8 cellular contexts compared by ENCODE assay signal in the genomic region with DNA sequence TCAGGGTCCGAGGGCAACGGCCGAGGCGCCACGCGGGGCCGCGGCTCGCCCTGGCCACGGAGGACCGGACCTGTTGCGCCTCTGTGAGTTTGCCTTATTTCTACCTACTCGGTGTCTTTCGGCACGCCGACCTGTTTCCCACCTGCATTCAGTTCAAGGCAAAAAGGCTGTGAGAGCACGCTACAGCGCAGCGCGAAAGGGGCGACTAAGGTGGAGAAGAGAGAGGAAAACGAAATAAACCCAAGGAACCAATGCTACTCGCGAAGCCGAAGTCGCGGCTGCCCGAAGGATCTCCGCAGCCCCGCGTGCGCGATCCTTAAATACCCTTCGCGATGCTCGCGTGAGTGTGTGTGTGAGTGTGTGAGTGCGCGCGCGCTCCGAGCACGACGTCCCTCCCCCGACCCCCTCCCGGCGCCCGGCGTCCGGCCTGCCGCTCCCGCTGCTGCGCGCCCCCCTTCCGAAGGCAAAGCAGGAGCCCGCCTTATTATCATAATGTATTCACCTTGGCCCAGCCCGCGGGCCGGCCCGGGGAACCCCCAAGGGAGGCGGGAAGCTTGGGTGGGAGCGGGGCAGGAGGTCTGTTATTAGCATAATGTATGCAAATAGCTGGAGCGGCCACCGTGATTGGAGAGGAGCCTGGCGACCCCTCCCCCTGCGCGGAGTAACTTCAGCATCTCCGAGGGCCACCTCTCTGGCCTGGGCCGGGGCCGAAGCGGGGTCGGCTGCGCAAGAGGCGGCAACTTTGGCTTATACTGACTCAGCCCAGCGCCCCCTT. TPM values are rescaled to one million over a fixed set of nuclear protein-coding genes. Genes with fewer than 3 reads are reported as not detected.
DNase-seq lines count a peak whose midpoint lies in the region; ATAC-seq and TF ChIP-seq lines count a peak whose summit lies in the region.

Gene COL25A1 (minus strand): TSS at position 293 of the 775 bp plus-strand sequence.

- H3K4me3 ChIP-seq in epithelial cell of proximal tubule (ENCODE audit: low read depth, low read length) = peak within 1 kb of the TSS; percentile 52
- H3K4me3 ChIP-seq in mucosa of rectum (ENCODE audit: low read length in 2 of 2) = peak within 1 kb of the TSS; percentile 45 to 64

- peaks cover 31 to 53% of the 10 kb centered on the region in 2 donors for H3K27me3 ChIP-seq in mucosa of rectum (ENCODE audit: control insufficient read depth in 2 of 2, insufficient read depth in 2 of 2, low read length in 2 of 2)

- DNase-seq in COLO668 (lab: John Stamatoyannopoulos, UW; ENCODE audit: unreplicated experiment) (peak; percentile 7), NCI-H1417 treated with DMSO at 0.1 percent for 48 hours (lab: John Stamatoyannopoulos, UW) (peak; percentile 49), epithelial cell of proximal tubule (ENCODE audit: low read depth) (no peak), DMS153 (lab: John Stamatoyannopoulos, UW) (no peak)
- DNase-seq in activated CD8-positive, alpha-beta memory T cell treated with anti-CD3 and anti-CD28 coated beads, Interleukin-2, amount 50 U/mL, for 48 hours = peak; percentile 70
- peak; percentile 18 for DNase-seq in stimulated activated naive CD4-positive, alpha-beta T cell treated with Interleukin-2 at 50 U/mL for 16 hours (lab: John Stamatoyannopoulos, UW)

- H3K27ac ChIP-seq in mucosa of rectum (ENCODE audit: low read depth in 2 of 2, low read length in 2 of 2) = no peak within 1 kb of the TSS

- no peaks in the 10 kb centered on the region for H3K9me3 ChIP-seq in mucosa of rectum (ENCODE audit: control insufficient read depth in 2 of 2, low read length in 2 of 2)

- no peak for TF ChIP-seq CTCF in epithelial cell of proximal tubule (conservative IDR thresholded peaks at IDR 0.05; ENCODE audit: low read depth, low read length)

- ATAC-seq in GM19452 (IDR thresholded peaks at IDR 0.05; ENCODE audit: unreplicated experiment) = no peak

- no peaks in the 10 kb centered on the region for H3K36me3 ChIP-seq in mucosa of rectum (ENCODE audit: control insufficient read depth in 2 of 2, insufficient read depth in 2 of 2, low read length in 2 of 2)

- no peak within 1 kb of the TSS for H3K9ac ChIP-seq in mucosa of rectum (ENCODE audit: low read depth in 1 of 2, low read length in 2 of 2)

- peaks cover 3 to 10% of the 10 kb centered on the region in 2 donors for H3K4me1 ChIP-seq in mucosa of rectum (ENCODE audit: control insufficient read depth in 2 of 2, insufficient read depth in 2 of 2, low read length in 2 of 2)

RNA-seq across cellular contexts. Expression of gene COL25A1, which starts in this region (rescaled TPM):
- total RNA-seq in epithelial cell of proximal tubule = 0.46 and 0.65 TPM in 2 replicates

Comparison
In these comparisons a context has a peak if more than half of its experiments do, and no peak if none do; other contexts are left out.
1. DNase-seq: peak in COLO668 (single experiment), NCI-H1417 treated with DMSO at 0.1 percent for 48 hours (single experiment), activated CD8-positive, alpha-beta memory T cell treated with anti-CD3 and anti-CD28 coated beads, Interleukin-2, amount 50 U/mL, for 48 hours (single experiment) and stimulated activated naive CD4-positive, alpha-beta T cell treated with Interleukin-2 at 50 U/mL for 16 hours (single experiment); none in epithelial cell of proximal tubule (single experiment) and DMS153 (single experiment).